ENCODE assay signal across 20 cellular contexts in genomic region chr10:5035356-5035755, GRCh38. TPM values are rescaled to one million over a fixed set of nuclear protein-coding genes. Genes with fewer than 3 reads are reported as not detected.
DNase-seq lines count a peak whose midpoint lies in the region; FAIRE-seq and TF ChIP-seq lines count a peak whose summit lies in the region.
"Had no signal": no experiment of that assay in that cellular context is flagged by ENCODE, and none has a peak within 500 bp of the region (broad histone marks: within the 10 kb centered on the region; RNA-seq: fewer than 3 reads in every experiment).

No MANE protein-coding gene starts in this region.

- no peak overlapping the region for H3T11ph ChIP-seq in H9 (ENCODE audit: low read length)

- no peak overlapping the region for H3K56ac ChIP-seq in H9 (ENCODE audit: insufficient read length, low read depth, low read length)

- H2AFZ ChIP-seq in neural progenitor cell (replicated peaks) (peak overlapping the region; percentile 69), H9 (ENCODE audit: low read length) (no peak overlapping the region)
- H2AFZ ChIP-seq: GM23248 had no signal

- no peak overlapping the region for H2BK15ac ChIP-seq in H9 (ENCODE audit: low read depth, low read length)

- H3K18ac ChIP-seq in H9 (ENCODE audit: insufficient read length, low read depth, low read length) = no peak overlapping the region

- H3K4me1 ChIP-seq in A673 (ENCODE audit: insufficient read depth, low read length, poor library complexity, severe bottlenecking) (peaks cover 50% of the 10 kb centered on the region), HUES48 (ENCODE audit: control insufficient read depth, insufficient read depth, low read length) (peaks cover 7% of the 10 kb centered on the region; the same call in 1 of the 2 replicates), colonic mucosa (no peaks in the 10 kb centered on the region), neural progenitor cell (no peaks in the 10 kb centered on the region), H9 (ENCODE audit: insufficient read depth, low read length) (no peaks in the 10 kb centered on the region; the same call in 1 of the 2 replicates)
- H3K4me1 ChIP-seq: HAP-1 had no signal

- H3K23me2 ChIP-seq in H9 (ENCODE audit: insufficient read length, low read depth, low read length, poor library complexity, severe bottlenecking) = no peaks in the 10 kb centered on the region

- H2BK20ac ChIP-seq in H9 (ENCODE audit: low read depth, low read length, poor library complexity, severe bottlenecking) = no peak overlapping the region

- no peak overlapping the region for H4K91ac ChIP-seq in H9 (ENCODE audit: insufficient read length, low read depth, low read length)

- no TSS peak for BruUV-seq in A673 (replicated peaks; lab: Mats Ljungman, UMichigan)

- no peak overlapping the region for H4K8ac ChIP-seq in H9 (replicated peaks; ENCODE audit: insufficient read length, low read depth, low read length)

- H3K9me3 Mint-ChIP-seq in neural progenitor cell (peaks cover 14% of the 10 kb centered on the region), H9 (peaks cover 28 to 57% of the 10 kb centered on the region in 2 experiments)

- H2AK5ac ChIP-seq in H9 (ENCODE audit: insufficient read length, low read length) = no peak overlapping the region

- TF ChIP-seq CTCF in A673 (conservative IDR thresholded peaks at IDR 0.05; ENCODE audit: low read depth, low read length) = no peak
- TF ChIP-seq CTCF in colonic mucosa (IDR thresholded peaks at IDR 0.05) = no peak
- TF ChIP-seq CTCF in neural progenitor cell (IDR thresholded peaks at IDR 0.05) = no peak
- TF ChIP-seq CTCF in H9 (conservative IDR thresholded peaks at IDR 0.05) = no peak

- no peak overlapping the region for H3K14ac ChIP-seq in H9 (ENCODE audit: insufficient read depth, low read length)

- CTCF ChIA-PET in A673 (lab: Charles Lee) = interaction anchor here (2.0 kb wide), 1 partner anchor 186 kb away, joined by 7 read pairs; no protein-coding TSS in a partner anchor

- WGBS in H9 (ENCODE audit: extremely low coverage, insufficient read length, low lambda C conversion rate) = no CpG with 5 or more reads among the region's 10 CpGs

- no peaks in the 10 kb centered on the region for H3F3A ChIP-seq in neural progenitor cell (ENCODE audit: low read depth)

- no peak overlapping the region for H3K4me2 ChIP-seq in neural progenitor cell
- no peak overlapping the region for H3K4me2 ChIP-seq in H9 (ENCODE audit: insufficient read depth, insufficient read length, low read length)
- H3K4me2 ChIP-seq: KMS-11 had no signal

- H2BK12ac ChIP-seq in H9 (ENCODE audit: insufficient read length, low read depth, low read length) = no peak overlapping the region

- POLR2A ChIA-PET in A673 (lab: Charles Lee; ENCODE audit: low non-redundant PET) = no interaction called here

- H3K9me3 ChIP-seq in A673 (ENCODE audit: low read depth, low read length, poor library complexity, severe bottlenecking) (peaks cover 28% of the 10 kb centered on the region), HUES48 (ENCODE audit: control insufficient read depth, insufficient read depth, low read length) (no peaks in the 10 kb centered on the region), colonic mucosa (no peaks in the 10 kb centered on the region), neural progenitor cell (ENCODE audit: low read depth) (peaks cover 8% of the 10 kb centered on the region), H9 (ENCODE audit: control insufficient read depth, low read depth, low read length) (no peaks in the 10 kb centered on the region)
- H3K9me3 ChIP-seq: HAP-1 had no signal

- no peaks in the 10 kb centered on the region for H3K36me3 Mint-ChIP-seq in neural progenitor cell
- H3K36me3 Mint-ChIP-seq in H9 (ENCODE audit: insufficient read depth in 1 of 3, low read depth in 3 of 3) = peaks cover 2 to 11% (median 2%) of the 10 kb centered on the region in 3 experiments; a peak in 5 of 7 replicates

- no peaks in the 10 kb centered on the region for H3K4me1 Mint-ChIP-seq in neural progenitor cell
- H3K4me1 Mint-ChIP-seq in H9 = peaks cover 6 to 9% of the 10 kb centered on the region in 2 experiments

- no peak overlapping the region for H2BK120ac ChIP-seq in H9 (ENCODE audit: low read depth, low read length, poor library complexity, severe bottlenecking)

- peaks cover 2% of the 10 kb centered on the region for H3K27me3 Mint-ChIP-seq in neural progenitor cell (ENCODE audit: insufficient read depth, low read depth)
- H3K27me3 Mint-ChIP-seq in H9 (ENCODE audit: low read depth) = no peaks in the 10 kb centered on the region

- peak overlapping the region; percentile 96 for H3K27ac ChIP-seq in A673 (ENCODE audit: low read depth, low read length, poor library complexity, severe bottlenecking)
- peak overlapping the region; percentile 26 for H3K27ac ChIP-seq in HUES48 (ENCODE audit: low read depth, low read length)
- no peak overlapping the region for H3K27ac ChIP-seq in colonic mucosa
- H3K27ac ChIP-seq in neural progenitor cell = no peak overlapping the region
- no peak overlapping the region for H3K27ac ChIP-seq in H9 (ENCODE audit: insufficient read length, low read depth, low read length)
- H3K27ac ChIP-seq: C4-2B, GM23248, KMS-11 had no signal

- H3K36me3 ChIP-seq in A673 (ENCODE audit: insufficient read depth, low read length, poor library complexity, severe bottlenecking) = peaks cover 4% of the 10 kb centered on the region
- no peaks in the 10 kb centered on the region for H3K36me3 ChIP-seq in HUES48 (ENCODE audit: control insufficient read depth, insufficient read depth, low read length)
- H3K36me3 ChIP-seq in colonic mucosa = no peaks in the 10 kb centered on the region
- H3K36me3 ChIP-seq in neural progenitor cell = no peaks in the 10 kb centered on the region
- H3K36me3 ChIP-seq: HAP-1 had no signal

- H3K27me3 ChIP-seq in A673 (replicated peaks; ENCODE audit: insufficient read depth, low read depth, low read length, poor library complexity) = no peaks in the 10 kb centered on the region
- no peaks in the 10 kb centered on the region for H3K27me3 ChIP-seq in HUES48 (ENCODE audit: control insufficient read depth, insufficient read depth, low read length)
- no peaks in the 10 kb centered on the region for H3K27me3 ChIP-seq in colonic mucosa
- no peaks in the 10 kb centered on the region for H3K27me3 ChIP-seq in neural progenitor cell
- no peaks in the 10 kb centered on the region for H3K27me3 ChIP-seq in H9 (ENCODE audit: insufficient read depth, low read length)

- H3K27ac Mint-ChIP-seq in neural progenitor cell (no peak overlapping the region), H9 (peak overlapping the region in 1 of 3 experiments; percentile 62; a peak in 1 of 7 replicates)
- H3K27ac Mint-ChIP-seq: CD4-positive, alpha-beta T cell had no signal

- H4K20me1 ChIP-seq in neural progenitor cell (ENCODE audit: low read depth) (no peaks in the 10 kb centered on the region), H9 (ENCODE audit: control insufficient read depth, insufficient read depth, insufficient read length) (no peaks in the 10 kb centered on the region)

- H2BK5ac ChIP-seq in H9 (ENCODE audit: insufficient read length, low read length) = no peak overlapping the region

- no peaks in the 10 kb centered on the region for H3K79me2 ChIP-seq in neural progenitor cell (ENCODE audit: low read depth)
- no peaks in the 10 kb centered on the region for H3K79me2 ChIP-seq in H9 (ENCODE audit: insufficient read depth, low read length)

- H3K4me3 ChIP-seq in A673 (ENCODE audit: low read depth, low read length, poor library complexity, severe bottlenecking) (peak overlapping the region; percentile 16), HUES48 (ENCODE audit: low read depth, low read length) (peak overlapping the region; percentile 11; the same call in 1 of the 2 replicates), colonic mucosa (no peak overlapping the region), neural progenitor cell (no peak overlapping the region)
- H3K4me3 ChIP-seq: GM12878, GM23248, HAP-1 had no signal

- no peak for FAIRE-seq in RCC 7860 (lab: Jason Lieb, UNC)
- FAIRE-seq: GM12878, GM19239 had no signal

- intact Hi-C loops in A673 (cut with micrococcal nuclease; ENCODE audit: unreplicated experiment) = no loop called here
- intact Hi-C loops in colonic mucosa (cut with DNase I) = no loop called here

- H3K23ac ChIP-seq in H9 (ENCODE audit: insufficient read length, low read depth, low read length) = no peak overlapping the region

- DNase-seq in A673 (ENCODE audit: low spot score) (no peak), colonic mucosa (peak; percentile 9), neural progenitor cell (ENCODE audit: low spot score) (no peak), COLO829 (ENCODE audit: low spot score) (no peak), H9 (no peak), NCI-H446 treated with DMSO at 0.1 percent for 48 hours (lab: John Stamatoyannopoulos, UW) (no peak), RCC 7860 (ENCODE audit: low spot score) (no peak)
- DNase-seq: AML-193; CD4-positive, alpha-beta T cell; DMS153; DND-41; EL; GM23248 had no signal

- H3K4ac ChIP-seq in H9 (ENCODE audit: low read depth, low read length) = no peak overlapping the region

- H4K5ac ChIP-seq in H9 (ENCODE audit: insufficient read length, low read depth, low read length) = no peak overlapping the region

- no peak overlapping the region for H3K4me3 Mint-ChIP-seq in neural progenitor cell
- H3K4me3 Mint-ChIP-seq in H9 = peak overlapping the region in 1 of 2 experiments; percentile 21; a peak in 1 of 5 replicates
- H3K4me3 Mint-ChIP-seq: CD4-positive, alpha-beta T cell had no signal

- no peak overlapping the region for H3K9ac ChIP-seq in HUES48 (ENCODE audit: low read depth, low read length)
- no peak overlapping the region for H3K9ac ChIP-seq in colonic mucosa (ENCODE audit: low read depth in 2 of 2, low read length in 2 of 2)
- H3K9ac ChIP-seq in neural progenitor cell = no peak overlapping the region
- H3K9ac ChIP-seq in H9 (ENCODE audit: extremely low read depth, insufficient read length, low read length) = no peak overlapping the region
- H3K9ac ChIP-seq: GM23248, KMS-11 had no signal

- H3K79me1 ChIP-seq in H9 (ENCODE audit: insufficient read depth, low read depth, low read length, poor library complexity, severe bottlenecking) = no peaks in the 10 kb centered on the region

RNA-seq across cellular contexts. Expression of gene AKR1C2, which starts 31.7 kb away (rescaled TPM):
- total RNA-seq in A673 (2021) = 16.2 and 23.5 TPM in 2 replicates
- 10 to 100 TPM in 1 of 2 donors, 1 to 10 TPM in 1; 8.5 to 39.9 TPM for total RNA-seq in colonic mucosa
- 1.8 and 4.7 TPM in 2 replicates for total RNA-seq in neural progenitor cell (ENCODE audit: low replicate concordance)
- 0.74 and 0.83 TPM in 2 replicates for total RNA-seq in H9 (2021)
- total RNA-seq: G401 had no signal

RNA-seq across cellular contexts. Expression of gene AKR1C3, which starts 58.9 kb away (rescaled TPM):
- total RNA-seq in A673 (2021) (618 and 627 TPM in 2 replicates), colonic mucosa (100 to 1,000 TPM in 1 of 2 donors, 10 to 100 TPM in 1; 75.6 to 257 TPM), neural progenitor cell (ENCODE audit: low replicate concordance) (1.9 and 2.8 TPM in 2 replicates), H9 (2021) (2.1 and 4.5 TPM in 2 replicates)
- total RNA-seq: G401 had no signal

Comparison
In these comparisons a context has a peak if more than half of its experiments do, and no peak if none do; other contexts are left out.
1. H3K27ac ChIP-seq: peak in A673 (single experiment) and HUES48 (single experiment); none in colonic mucosa (single experiment), neural progenitor cell (single experiment) and H9 (single experiment).
2. H3K4me3 ChIP-seq: peak in A673 (single experiment) and HUES48 (single experiment); none in colonic mucosa (single experiment) and neural progenitor cell (single experiment).
3. RNA of gene AKR1C3, which starts 58.9 kb away (total RNA-seq): 618 to 627 TPM in A673 and 75.6 to 257 TPM in colonic mucosa; 1.9 to 2.8 TPM in neural progenitor cell and 2.1 to 4.5 TPM in H9; every median in the first group is over 10 times any median in the second.